ENCODE assay signal across 19 cellular contexts in genomic region chr9:93022721-93023520, GRCh38. TPM values are rescaled to one million over a fixed set of nuclear protein-coding genes. Genes with fewer than 3 reads are reported as not detected.
DNase-seq lines count a peak whose midpoint lies in the region; ATAC-seq and TF ChIP-seq lines count a peak whose summit lies in the region.
"Had no signal": no experiment of that assay in that cellular context is flagged by ENCODE, and none has a peak within 500 bp of the region (broad histone marks: within the 10 kb centered on the region; RNA-seq: fewer than 3 reads in every experiment).

No MANE protein-coding gene starts in this region.

- no peaks in the 10 kb centered on the region for H3K27me3 ChIP-seq in CD4-positive, alpha-beta T cell (ENCODE audit: control insufficient read depth, insufficient read depth, low read length)
- H3K27me3 ChIP-seq in neutrophil: no peaks in the 10 kb centered on the region
- H3K27me3 ChIP-seq: dorsolateral prefrontal cortex, vagina had no signal

- H3K36me3 ChIP-seq in neutrophil: peaks cover 97% of the 10 kb centered on the region

- H3K36me3 Mint-ChIP-seq in activated naive CD4-positive, alpha-beta T cell treated with anti-CD3 and anti-CD28 coated beads for 36 hours (ENCODE audit: low read depth): peaks cover 32% of the 10 kb centered on the region
- H3K36me3 Mint-ChIP-seq in CD4-positive, alpha-beta T cell (ENCODE audit: low read depth): peaks cover 89% of the 10 kb centered on the region
- peaks cover 0 to 35% of the 10 kb centered on the region in 2 donors for H3K36me3 Mint-ChIP-seq in activated naive CD4-positive, alpha-beta T cell treated with anti-CD3 and anti-CD28 coated beads, Interleukin-2, amount 50 U/mL, for 72 hours

- no peak overlapping the region for H3K4me3 ChIP-seq in neutrophil (ENCODE audit: low read depth in 1 of 2, low read length in 1 of 2)
- H3K4me3 ChIP-seq: dorsolateral prefrontal cortex, vagina had no signal

- H3K27me3 Mint-ChIP-seq in activated naive CD4-positive, alpha-beta T cell treated with anti-CD3 and anti-CD28 coated beads for 36 hours (ENCODE audit: low read depth): no peaks in the 10 kb centered on the region
- H3K27me3 Mint-ChIP-seq in CD4-positive, alpha-beta T cell: no peaks in the 10 kb centered on the region

- CTCF ChIA-PET in activated naive CD4-positive, alpha-beta T cell treated with anti-CD3 and anti-CD28 coated beads for 36 hours (lab: Charles Lee): interaction anchor here (3.8 kb wide), 1 partner anchor 19 kb away, joined by 27 read pairs; no protein-coding TSS in a partner anchor
- CTCF ChIA-PET in CD4-positive, alpha-beta T cell (lab: Charles Lee): no interaction called here

- DNase-seq in activated naive CD4-positive, alpha-beta T cell treated with anti-CD3 and anti-CD28 coated beads for 36 hours: no peak
- DNase-seq in activated naive CD4-positive, alpha-beta T cell (lab: John Stamatoyannopoulos, UW): no peak
- DNase-seq in CD4-positive, alpha-beta T cell: no peak
- DNase-seq in activated naive CD4-positive, alpha-beta T cell treated with anti-CD3 and anti-CD28 coated beads, Interleukin-2, amount 50 U/mL, for 72 hours (ENCODE audit: low spot score in 2 of 2): no peak
- DNase-seq in NCI-H226: no peak
- DNase-seq in DMS153 treated with DMSO at 0.1 percent for 48 hours (lab: John Stamatoyannopoulos, UW; ENCODE audit: unreplicated experiment): no peak
- no peak for DNase-seq in DMS53 treated with DMSO at 0.1 percent for 48 hours (lab: John Stamatoyannopoulos, UW; ENCODE audit: unreplicated experiment)
- DNase-seq: HCEC 1CT, kidney glomerular epithelial cell, NCI-H524, SIG-M5 had no signal

- peak overlapping the region; percentile 88 for H3K27ac Mint-ChIP-seq in activated naive CD4-positive, alpha-beta T cell treated with anti-CD3 and anti-CD28 coated beads for 36 hours
- H3K27ac Mint-ChIP-seq in CD4-positive, alpha-beta T cell: peak overlapping the region; percentile 99
- H3K27ac Mint-ChIP-seq in activated naive CD4-positive, alpha-beta T cell treated with anti-CD3 and anti-CD28 coated beads, Interleukin-2, amount 50 U/mL, for 72 hours: peak overlapping the region; percentile 74 to 86

- H3K4me3 Mint-ChIP-seq in activated naive CD4-positive, alpha-beta T cell treated with anti-CD3 and anti-CD28 coated beads for 36 hours: no peak overlapping the region
- H3K4me3 Mint-ChIP-seq in CD4-positive, alpha-beta T cell: peak overlapping the region; percentile 34

- intact Hi-C loops in activated naive CD4-positive, alpha-beta T cell treated with anti-CD3 and anti-CD28 coated beads for 36 hours (cut with micrococcal nuclease): no loop called here
- intact Hi-C loops in CD4-positive, alpha-beta T cell (cut with DNase I, micrococcal nuclease): no loop called here

- peaks cover 42 to 44% of the 10 kb centered on the region in 2 experiments for H3K4me1 ChIP-seq in neutrophil (ENCODE audit: control insufficient read depth in 1 of 2, insufficient read depth in 1 of 2, low read depth in 1 of 2, low read length in 1 of 2)
- H3K4me1 ChIP-seq: vagina had no signal

- TF ChIP-seq CTCF in CD4-positive, alpha-beta T cell (IDR thresholded peaks at IDR 0.05): no peak
- no peak for TF ChIP-seq CTCF in neutrophil (IDR thresholded peaks at IDR 0.05)

- POLR2A ChIA-PET in CD4-positive, alpha-beta T cell (lab: Charles Lee): interaction anchor here (0.5 to 10.1 kb wide), 5 partner anchors 17 to 632 kb away, joined by 3 to 163 read pairs (median 4); no protein-coding TSS in a partner anchor

- no peaks in the 10 kb centered on the region for H3K9me3 Mint-ChIP-seq in activated naive CD4-positive, alpha-beta T cell treated with anti-CD3 and anti-CD28 coated beads for 36 hours
- H3K9me3 Mint-ChIP-seq in CD4-positive, alpha-beta T cell: no peaks in the 10 kb centered on the region
- no peaks in the 10 kb centered on the region for H3K9me3 Mint-ChIP-seq in activated naive CD4-positive, alpha-beta T cell treated with anti-CD3 and anti-CD28 coated beads, Interleukin-2, amount 50 U/mL, for 72 hours

- H3K4me1 Mint-ChIP-seq in activated naive CD4-positive, alpha-beta T cell treated with anti-CD3 and anti-CD28 coated beads for 36 hours (ENCODE audit: low read depth): peaks cover 79% of the 10 kb centered on the region
- H3K4me1 Mint-ChIP-seq in CD4-positive, alpha-beta T cell (ENCODE audit: low read depth): peaks cover 76% of the 10 kb centered on the region

- H3K27ac ChIP-seq in CD4-positive, alpha-beta T cell (ENCODE audit: low read depth, low read length): peak overlapping the region; percentile 92
- peak overlapping the region; percentile 50 for H3K27ac ChIP-seq in neutrophil
- H3K27ac ChIP-seq: dorsolateral prefrontal cortex, vagina had no signal

- no peak for ATAC-seq in CD4-positive, alpha-beta T cell (ENCODE audit: poor library complexity)
- ATAC-seq in activated naive CD4-positive, alpha-beta T cell treated with anti-CD3 and anti-CD28 coated beads, Interleukin-2, amount 50 U/mL, for 72 hours: no peak
- ATAC-seq: HepG2, Panc1 had no signal

- no peaks in the 10 kb centered on the region for H3K9me3 ChIP-seq in CD4-positive, alpha-beta T cell (ENCODE audit: control insufficient read depth, low read length)
- H3K9me3 ChIP-seq in neutrophil: peaks cover 12% of the 10 kb centered on the region
- H3K9me3 ChIP-seq: vagina had no signal

RNA-seq across cellular contexts. Expression of gene SUSD3, which starts 35.6 kb away (rescaled TPM):
- 10 to 100 TPM; 62.7 to 68.3 TPM for total RNA-seq in activated naive CD4-positive, alpha-beta T cell treated with anti-CD3 and anti-CD28 coated beads for 36 hours
- total RNA-seq in CD4-positive, alpha-beta T cell: 10 to 100 TPM; 33.9 to 35.6 TPM
- total RNA-seq in activated naive CD4-positive, alpha-beta T cell treated with anti-CD3 and anti-CD28 coated beads, Interleukin-2, amount 50 U/mL, for 72 hours: 10 to 100 TPM; 70.7 to 81.9 TPM
- total RNA-seq: endothelial cell of umbilical vein, LHCN-M2, lung microvascular endothelial cell had no signal
